Comparison of ENCODE assay signal across 8 cellular contexts in the genomic region with DNA sequence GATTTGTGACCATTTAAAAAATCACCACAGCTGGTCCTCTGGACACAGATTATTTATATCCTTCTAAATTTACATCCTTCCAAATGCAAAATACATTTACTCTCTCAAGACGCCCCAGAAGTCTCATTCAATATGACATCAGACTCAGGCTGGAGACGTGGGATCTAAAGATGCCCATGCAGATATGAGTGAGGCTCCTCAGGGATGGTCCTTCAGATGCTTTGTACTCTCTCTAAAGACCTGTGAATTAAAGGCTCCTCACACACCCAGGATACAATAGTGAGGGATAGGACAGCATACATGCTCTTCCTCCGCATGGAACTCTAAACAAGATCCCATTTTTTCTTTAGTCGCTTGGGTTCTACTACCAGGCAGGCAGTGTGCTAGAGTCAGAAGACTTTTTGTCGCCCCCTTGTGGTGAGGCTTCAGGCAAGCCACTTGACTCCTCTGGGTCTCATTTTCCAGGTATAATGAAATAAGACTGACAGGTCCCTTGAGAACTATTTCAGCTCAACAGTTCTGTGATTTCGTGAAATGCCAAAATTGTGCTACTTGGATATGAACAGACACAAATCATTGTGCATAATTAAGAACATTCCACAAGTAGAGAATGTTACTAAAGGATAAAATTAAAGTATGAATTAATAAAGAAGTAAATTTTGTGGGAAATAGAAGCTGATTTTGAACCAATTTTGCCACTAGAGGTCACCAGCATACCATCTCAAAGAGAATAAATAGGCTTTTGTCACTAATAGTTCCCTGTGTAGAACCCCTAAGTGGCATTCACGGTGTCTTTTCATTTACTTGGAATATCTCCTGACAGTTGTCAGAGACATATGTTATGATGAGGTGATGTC. TPM values are rescaled to one million over a fixed set of nuclear protein-coding genes. Genes with fewer than 3 reads are reported as not detected.
DNase-seq lines count a peak whose midpoint lies in the region; ATAC-seq and TF ChIP-seq lines count a peak whose summit lies in the region.

No MANE protein-coding gene starts in this region.

- TF ChIP-seq CTCF in GM10266 (IDR thresholded peaks at IDR 0.05; ENCODE audit: control insufficient read depth, insufficient read depth, low read depth, missing control alignments) (peak; percentile 73), HEK293 (tag by site-specific recombination; IDR thresholded peaks at IDR 0.05) (0 out of 2 replicates have a peak, but pooled peaks have one; percentile 33), MM.1S (IDR thresholded peaks at IDR 0.05; ENCODE audit: low read length) (peak; percentile 85), gastroesophageal sphincter (IDR thresholded peaks at IDR 0.05) (peak; percentile 57 to 82 (median 64)), parathyroid adenoma (IDR thresholded peaks at IDR 0.05) (peak; percentile 63), upper lobe of right lung (IDR thresholded peaks at IDR 0.05) (peak; percentile 92)

- no peak for TF ChIP-seq EP300 in gastroesophageal sphincter (IDR thresholded peaks at IDR 0.05)

- H2AFZ ChIP-seq in MM.1S (ENCODE audit: low read length) = 0 out of 2 replicates have a peak overlapping the region, but pooled peaks have one; percentile 13
- H2AFZ ChIP-seq in parathyroid adenoma = no peak overlapping the region

- H3K27ac ChIP-seq in HEK293 (ENCODE audit: extremely low read depth, low read depth, low read length) = no peak overlapping the region
- no peak overlapping the region for H3K27ac ChIP-seq in MM.1S (ENCODE audit: low read length)
- H3K27ac ChIP-seq in gastroesophageal sphincter = no peak overlapping the region
- H3K27ac ChIP-seq in parathyroid adenoma = no peak overlapping the region
- no peak overlapping the region for H3K27ac ChIP-seq in upper lobe of right lung

- H3F3A ChIP-seq in MM.1S (ENCODE audit: insufficient read depth, low read length) = no peaks in the 10 kb centered on the region

- WGBS in gastroesophageal sphincter (ENCODE audit: low coverage in 1 of 2), 2 donors = 25 to 28% methylated on average over 5 to 7 of the region's 7 CpGs

- DNase-seq in GM10266 (ENCODE audit: extremely low spot score) = peak; percentile 51
- peak; percentile 84 for DNase-seq in MM.1S
- DNase-seq in SHP77 treated with DMSO at 0.1 percent for 48 hours (lab: John Stamatoyannopoulos, UW) = peak; percentile 42
- DNase-seq in activated effector memory CD4-positive, alpha-beta T cell treated with anti-CD3 and anti-CD28 coated beads, Interleukin-2, amount 50 U/mL, for 16 hours = peak; percentile 90
- DNase-seq in upper lobe of right lung = peak; percentile 72

- H4K20me1 ChIP-seq in MM.1S (ENCODE audit: insufficient read depth, low read length) = no peaks in the 10 kb centered on the region

- H3K9ac ChIP-seq in MM.1S (ENCODE audit: low read length) (no peak overlapping the region), parathyroid adenoma (no peak overlapping the region)

- H3K4me3 ChIP-seq in HEK293 (ENCODE audit: low read depth, low read length) (no peak overlapping the region), MM.1S (ENCODE audit: low read length) (no peak overlapping the region), gastroesophageal sphincter (no peak overlapping the region), parathyroid adenoma (ENCODE audit: low read depth, low read length) (no peak overlapping the region), upper lobe of right lung (no peak overlapping the region)

- no peaks in the 10 kb centered on the region for H3K79me2 ChIP-seq in MM.1S (ENCODE audit: low read length)
- H3K79me2 ChIP-seq in parathyroid adenoma = no peaks in the 10 kb centered on the region

- peak; percentile 89 for ATAC-seq in gastroesophageal sphincter
- peak; percentile 93 for ATAC-seq in upper lobe of right lung

- H3K4me2 ChIP-seq in MM.1S (ENCODE audit: low read depth, low read length) (no peak overlapping the region; the same call in 1 of the 2 replicates), parathyroid adenoma (ENCODE audit: low read length) (no peak overlapping the region)

- TF ChIP-seq POLR2A in gastroesophageal sphincter (IDR thresholded peaks at IDR 0.05) = no peak

- H3K9me3 ChIP-seq in HEK293 (ENCODE audit: control insufficient read depth, insufficient read depth, low read depth, low read length) (no peaks in the 10 kb centered on the region), MM.1S (replicated peaks; ENCODE audit: insufficient read depth, low read length) (no peaks in the 10 kb centered on the region), gastroesophageal sphincter (no peaks in the 10 kb centered on the region), parathyroid adenoma (ENCODE audit: control insufficient read depth, low read length) (no peaks in the 10 kb centered on the region), upper lobe of right lung (no peaks in the 10 kb centered on the region)

- POLR2A ChIA-PET in HEK293 (lab: Yijun Ruan, JAX) = interaction anchor here (1.5 kb wide), 1 partner anchor 14 kb away, joined by 4 read pairs; a partner anchor contains a TSS

- CTCF ChIA-PET in HEK293 (lab: Yijun Ruan, JAX) = interaction anchor here (0.6 to 5.2 kb wide), 74 partner anchors 9 to 775 kb away, joined by 3 to 63 read pairs (median 4); a partner anchor contains a TSS

- H3K36me3 ChIP-seq in HEK293 (ENCODE audit: control insufficient read depth in 2 of 2, insufficient read depth in 1 of 2, low read length in 2 of 2) (no peaks in the 10 kb centered on the region), MM.1S (replicated peaks; ENCODE audit: insufficient read depth, low read length) (no peaks in the 10 kb centered on the region), gastroesophageal sphincter (no peaks in the 10 kb centered on the region), parathyroid adenoma (ENCODE audit: control insufficient read depth, insufficient read depth, low read length) (no peaks in the 10 kb centered on the region), upper lobe of right lung (no peaks in the 10 kb centered on the region)

- H3K4me1 ChIP-seq in HEK293 (ENCODE audit: control insufficient read depth, insufficient read depth, low read length) (peaks cover 6% of the 10 kb centered on the region; the same call in 1 of the 2 replicates), MM.1S (ENCODE audit: low read length) (no peaks in the 10 kb centered on the region), gastroesophageal sphincter (no peaks in the 10 kb centered on the region), parathyroid adenoma (no peaks in the 10 kb centered on the region), upper lobe of right lung (no peaks in the 10 kb centered on the region)

- H3K9me2 ChIP-seq in MM.1S (replicated peaks; ENCODE audit: insufficient read depth, low read length) = no peaks in the 10 kb centered on the region

- intact Hi-C loops in upper lobe of right lung (cut with DNase I) = loop anchor here (10.0 kb wide), 1 partner anchor 495 kb away; no protein-coding TSS in a partner anchor

- H3K27me3 ChIP-seq in MM.1S (replicated peaks; ENCODE audit: insufficient read depth, low read length) = no peaks in the 10 kb centered on the region
- H3K27me3 ChIP-seq in gastroesophageal sphincter = peaks cover 7% of the 10 kb centered on the region
- no peaks in the 10 kb centered on the region for H3K27me3 ChIP-seq in parathyroid adenoma (ENCODE audit: control insufficient read depth, insufficient read depth, low read length)
- H3K27me3 ChIP-seq in upper lobe of right lung = no peaks in the 10 kb centered on the region

TF ChIP-seq in HEK293, 187 proteins besides CTCF, POLR2A, EP300 and RAD21 (continues in another document):
- TF ChIP-seq, protein P1, sequence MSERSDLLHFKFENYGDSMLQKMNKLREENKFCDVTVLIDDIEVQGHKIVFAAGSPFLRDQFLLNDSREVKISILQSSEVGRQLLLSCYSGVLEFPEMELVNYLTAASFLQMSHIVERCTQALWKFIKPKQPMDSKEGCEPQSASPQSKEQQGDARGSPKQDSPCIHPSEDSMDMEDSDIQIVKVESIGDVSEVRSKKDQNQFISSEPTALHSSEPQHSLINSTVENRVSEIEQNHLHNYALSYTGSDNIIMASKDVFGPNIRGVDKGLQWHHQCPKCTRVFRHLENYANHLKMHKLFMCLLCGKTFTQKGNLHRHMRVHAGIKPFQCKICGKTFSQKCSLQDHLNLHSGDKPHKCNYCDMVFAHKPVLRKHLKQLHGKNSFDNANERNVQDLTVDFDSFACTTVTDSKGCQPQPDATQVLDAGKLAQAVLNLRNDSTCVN (tag by site-specific recombination; optimal IDR thresholded peaks at IDR 0.05) = no peak
- TF ChIP-seq ZNF600 (tag by site-specific recombination; IDR thresholded peaks at IDR 0.05) = no peak
- TF ChIP-seq ZNF184 (tag by site-specific recombination; IDR thresholded peaks at IDR 0.05) = no peak
- no peak for TF ChIP-seq ZNF514 (tag by site-specific recombination; IDR thresholded peaks at IDR 0.05)
- 0 out of 2 replicates have a peak, but pooled peaks have one; percentile 24 for TF ChIP-seq TRIM28 (IDR thresholded peaks at IDR 0.05; ENCODE audit: borderline replicate concordance, low read length)
- TF ChIP-seq SCRT2 (tag by site-specific recombination; IDR thresholded peaks at IDR 0.05) = peak; percentile 56
- peak; percentile 81 for TF ChIP-seq ZNF654 (tag by site-specific recombination; IDR thresholded peaks at IDR 0.05; ENCODE audit: low read depth)
- TF ChIP-seq ZNF660 (tag by site-specific recombination; IDR thresholded peaks at IDR 0.05) = peak; percentile 39; the same call in 1 of the 2 replicates
- no peak for TF ChIP-seq ZNF747 (tag by site-specific recombination; IDR thresholded peaks at IDR 0.05)
- TF ChIP-seq, protein P2, sequence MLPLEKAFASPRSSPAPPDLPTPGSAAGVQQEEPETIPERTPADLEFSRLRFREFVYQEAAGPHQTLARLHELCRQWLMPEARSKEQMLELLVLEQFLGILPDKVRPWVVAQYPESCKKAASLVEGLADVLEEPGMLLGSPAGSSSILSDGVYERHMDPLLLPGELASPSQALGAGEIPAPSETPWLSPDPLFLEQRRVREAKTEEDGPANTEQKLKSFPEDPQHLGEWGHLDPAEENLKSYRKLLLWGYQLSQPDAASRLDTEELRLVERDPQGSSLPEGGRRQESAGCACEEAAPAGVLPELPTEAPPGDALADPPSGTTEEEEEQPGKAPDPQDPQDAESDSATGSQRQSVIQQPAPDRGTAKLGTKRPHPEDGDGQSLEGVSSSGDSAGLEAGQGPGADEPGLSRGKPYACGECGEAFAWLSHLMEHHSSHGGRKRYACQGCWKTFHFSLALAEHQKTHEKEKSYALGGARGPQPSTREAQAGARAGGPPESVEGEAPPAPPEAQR (tag by site-specific recombination; IDR thresholded peaks at IDR 0.05) = no peak
- no peak for TF ChIP-seq ZNF175 (tag by site-specific recombination; IDR thresholded peaks at IDR 0.05)
- no peak for TF ChIP-seq GLI4 (tag by site-specific recombination; IDR thresholded peaks at IDR 0.05)

RNA-seq across cellular contexts. Expression of a gene that starts 13.6 kb away (rescaled TPM):
- 10 to 100 TPM; 43.7 to 93.0 (median 68.2) TPM for total RNA-seq in gastroesophageal sphincter
- 45.4 TPM for total RNA-seq in upper lobe of right lung

Comparison
In these comparisons a context has a peak if more than half of its experiments do, and no peak if none do; other contexts are left out.
1. CTCF ChIP-seq: peak in every context shown above with its lines; median percentile 92 in upper lobe of right lung; 85 in MM.1S; 73 in GM10266; 64 in gastroesophageal sphincter; 63 in parathyroid adenoma; 33 in HEK293.